ENCODE assay signal across 1 cellular context in genomic region chr19:42397315-42398166, GRCh38.
A peak's percentile ranks its signal among the peaks of the same experiment; 100 is the strongest.
TF ChIP-seq lines count a peak whose summit lies in the region.

No MANE protein-coding gene starts in this region.

TF ChIP-seq in HepG2, 621 proteins besides CTCF, POLR2A, EP300 and RAD21:
- TF ChIP-seq HNF4A (CRISPR knock-in tag; IDR thresholded peaks at IDR 0.05) (peak; percentile 50), ZFAT (CRISPR knock-in tag; conservative IDR thresholded peaks at IDR 0.05) (no peak)
